Comparison of ENCODE assay signal across 27 cellular contexts in the genomic region with DNA sequence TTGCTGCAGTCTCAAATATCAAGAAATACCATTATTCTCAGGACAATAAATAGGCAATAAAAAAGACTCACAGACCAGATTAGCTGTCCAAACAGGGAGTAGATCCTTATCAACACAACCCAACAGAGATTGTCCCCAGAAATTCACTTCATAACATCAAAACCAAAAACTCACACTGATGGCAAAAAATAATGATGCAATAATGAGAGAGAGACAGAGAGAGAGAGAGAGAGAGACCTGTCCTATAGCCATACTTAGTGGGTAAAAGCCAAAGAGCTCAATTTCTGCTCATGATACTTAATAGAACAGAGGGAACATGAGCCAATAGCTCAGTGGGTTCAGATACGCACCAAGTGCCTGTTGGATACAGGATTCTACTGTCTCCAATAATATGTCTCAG.
"Had no signal": no experiment of that assay in that cellular context is flagged by ENCODE, and none has a peak within 500 bp of the region (broad histone marks: within the 10 kb centered on the region; RNA-seq: fewer than 3 reads in every experiment).

No MANE protein-coding gene starts in this region.

- H3K9me3 Mint-ChIP-seq: activated CD8-positive, alpha-beta T cell treated with anti-CD3 and anti-CD28 coated beads for 36 hours; activated T-helper 1 cell treated with anti-CD3 and anti-CD28 coated beads, Interleukin-12 subunit alpha, Interleukin-12 subunit beta, Interleukin-2, Interleukin-4 antibody, amounts not matched to agents 30 ng/mL and 10 ng/mL and 1 ng/mL, durations not matched to agents 14 hours and 24 hours and 36 hours; central memory CD8-positive, alpha-beta T cell had no signal

- H3K9me2 ChIP-seq: SK-N-SH had no signal

- H3K27me3 Mint-ChIP-seq: brain had no signal

- H3K27ac Mint-ChIP-seq: activated CD8-positive, alpha-beta T cell treated with anti-CD3 and anti-CD28 coated beads for 36 hours; activated naive CD8-positive, alpha-beta T cell; activated T-helper 1 cell treated with anti-CD3 and anti-CD28 coated beads, Interleukin-12 subunit alpha, Interleukin-12 subunit beta, Interleukin-2, Interleukin-4 antibody, amounts not matched to agents 30 ng/mL and 10 ng/mL and 1 ng/mL, durations not matched to agents 14 hours and 24 hours and 36 hours; brain had no signal

- H3K4me2 ChIP-seq: SK-N-SH had no signal

- H3K36me3 Mint-ChIP-seq: brain had no signal

- FAIRE-seq: astrocyte had no signal

- ATAC-seq: activated CD4-positive, CD25-positive, alpha-beta regulatory T cell treated with anti-CD3 and anti-CD28 coated beads, Interleukin-2, amount 50 U/mL, for 24 hours; activated CD8-positive, alpha-beta T cell treated with anti-CD3 and anti-CD28 coated beads for 36 hours had no signal

- H3K4me3 Mint-ChIP-seq: activated CD8-positive, alpha-beta T cell treated with anti-CD3 and anti-CD28 coated beads for 36 hours; activated naive CD8-positive, alpha-beta T cell; activated T-helper 1 cell treated with anti-CD3 and anti-CD28 coated beads, Interleukin-12 subunit alpha, Interleukin-12 subunit beta, Interleukin-2, Interleukin-4 antibody, amounts not matched to agents 30 ng/mL and 10 ng/mL and 1 ng/mL, durations not matched to agents 14 hours and 24 hours and 36 hours; central memory CD8-positive, alpha-beta T cell had no signal

- H3K27me3 ChIP-seq: SJCRH30 had no signal

- H3K36me3 ChIP-seq: SJCRH30 had no signal

- H3K4me3 ChIP-seq: SJCRH30 had no signal

- H3K27ac ChIP-seq: RWPE1, SJCRH30 had no signal

- DNase-seq: activated CD4-positive, alpha-beta T cell treated with anti-CD3 and anti-CD28 coated beads for 4 hours; activated CD8-positive, alpha-beta memory T cell treated with anti-CD3 and anti-CD28 coated beads, Interleukin-2, amount 50 U/mL, for 4 hours; activated CD8-positive, alpha-beta T cell treated with anti-CD3 and anti-CD28 coated beads for 36 hours; activated effector memory CD4-positive, alpha-beta T cell treated with anti-CD3 and anti-CD28 coated beads, Interleukin-2, amount 50 U/mL, for 16 hours; activated naive CD4-positive, alpha-beta T cell treated with Interleukin-2 at 50 U/mL for 16 hours; amygdala; Kasumi-1; NCI-H1092 treated with DMSO at 0.1 percent for 48 hours; NCI-H1417 treated with DMSO at 0.1 percent for 48 hours; NCI-H1694; NCI-H2029; NCI-H2107; NCI-H2171 treated with DMSO at 0.1 percent for 48 hours; NCI-H226; NCI-H526; NCI-H774; Right ventricle myocardium superior; SJCRH30; SK-N-SH; T-helper 1 cell had no signal

- H3K9me3 ChIP-seq: SJCRH30, SK-N-SH had no signal

- H3K4me1 Mint-ChIP-seq: brain; central memory CD8-positive, alpha-beta T cell had no signal

- H3K4me1 ChIP-seq: SJCRH30 had no signal
